Comparison of ENCODE assay signal across 8 cellular contexts in genomic region chrX:38800981-38801845, GRCh38. TPM values are rescaled to one million over a fixed set of nuclear protein-coding genes. Genes with fewer than 3 reads are reported as not detected.
A peak's percentile ranks its signal among the peaks of the same experiment; 100 is the strongest.
DNase-seq lines count a peak whose midpoint lies in the region; ATAC-seq lines count a peak whose summit lies in the region.

TSS of gene MID1IP1 (plus strand) at chrX:38801459. CDS start at chrX:38804947, 3,488 bp downstream.

- H2AFZ ChIP-seq in Karpas-422 (ENCODE audit: low read length), result no peak within 1 kb of the TSS

- no peaks in the 10 kb centered on the region; the same call in 1 of the 2 replicates for H3K27me3 ChIP-seq in Karpas-422 (ENCODE audit: low read length)

- no peak within 1 kb of the TSS for H3K27ac ChIP-seq in Karpas-422 (ENCODE audit: low read length)

- H3K4me3 ChIP-seq in Karpas-422 (ENCODE audit: low read length), result no peak within 1 kb of the TSS

- peak; percentile 53 for ATAC-seq in GM18511 (IDR thresholded peaks at IDR 0.05; ENCODE audit: unreplicated experiment)
- peak; percentile 45 for ATAC-seq in HG03457 (IDR thresholded peaks at IDR 0.05; ENCODE audit: unreplicated experiment)

- H3K9me3 ChIP-seq in Karpas-422 (ENCODE audit: low read length), result no peaks in the 10 kb centered on the region

- in situ Hi-C loops in endometrial microvascular endothelial cells (cut with HindIII; ENCODE audit: inconsistent ontology term, low pct_unique_long_range_greater_than_20kb, low sequenced_read_pairs), result no loop called here

- H3K9ac ChIP-seq in Karpas-422 (ENCODE audit: low read length), result no peak within 1 kb of the TSS

- peak; percentile 91 for DNase-seq in NCI-H82 treated with DMSO at 0.1 percent for 48 hours (lab: John Stamatoyannopoulos, UW; ENCODE audit: unreplicated experiment)
- DNase-seq in activated T-cell treated with anti-CD3 and anti-CD28 coated beads for 24 hours (ENCODE audit: low read depth), result peak; percentile 59
- DNase-seq in medulla oblongata (ENCODE audit: extremely low spot score), result peak; percentile 93
- DNase-seq in stimulated activated CD4-positive, alpha-beta T cell treated with anti-CD3 and anti-CD28 coated beads, TNF-alpha, amount 100 ng/mL, for 24 hours (ENCODE audit: low read depth in 3 of 3), result peak in 2 of 3 experiments; percentile 36 to 73
- no peak for DNase-seq in Karpas-422

- H3K79me2 ChIP-seq in Karpas-422 (ENCODE audit: low read length), result no peaks in the 10 kb centered on the region

- no peaks in the 10 kb centered on the region for H3K9me2 ChIP-seq in Karpas-422 (replicated peaks; ENCODE audit: insufficient read depth, low read length)

- no peaks in the 10 kb centered on the region for H4K20me1 ChIP-seq in Karpas-422 (ENCODE audit: insufficient read depth, low read depth, low read length)

- no peak within 1 kb of the TSS for H3K4me2 ChIP-seq in Karpas-422 (ENCODE audit: low read depth, low read length, poor library complexity, severe bottlenecking)

- no peaks in the 10 kb centered on the region for H3K4me1 ChIP-seq in Karpas-422 (ENCODE audit: low read length)

- no peaks in the 10 kb centered on the region for H3K36me3 ChIP-seq in Karpas-422 (ENCODE audit: insufficient read depth, low read length)

RNA-seq across cellular contexts. Expression of gene MID1IP1, which starts in this region (rescaled TPM):
- 19.4 TPM for total RNA-seq in endometrial microvascular endothelial cells (ENCODE audit: inconsistent ontology term)
- not detected in 2 replicates for total RNA-seq in Karpas-422 (2014; rRNA removed; shearing (Covaris generic); ENCODE audit: low replicate concordance)

Comparison
In these comparisons a context has a peak if more than half of its experiments do, and no peak if none do; other contexts are left out.
1. RNA of gene MID1IP1 (total RNA-seq): 19.4 TPM in endometrial microvascular endothelial cells (single experiment); not detected in Karpas-422; every median in the first group is over 10 times any median in the second.